Comparison of ENCODE assay signal across 10 cellular contexts in the genomic region with DNA sequence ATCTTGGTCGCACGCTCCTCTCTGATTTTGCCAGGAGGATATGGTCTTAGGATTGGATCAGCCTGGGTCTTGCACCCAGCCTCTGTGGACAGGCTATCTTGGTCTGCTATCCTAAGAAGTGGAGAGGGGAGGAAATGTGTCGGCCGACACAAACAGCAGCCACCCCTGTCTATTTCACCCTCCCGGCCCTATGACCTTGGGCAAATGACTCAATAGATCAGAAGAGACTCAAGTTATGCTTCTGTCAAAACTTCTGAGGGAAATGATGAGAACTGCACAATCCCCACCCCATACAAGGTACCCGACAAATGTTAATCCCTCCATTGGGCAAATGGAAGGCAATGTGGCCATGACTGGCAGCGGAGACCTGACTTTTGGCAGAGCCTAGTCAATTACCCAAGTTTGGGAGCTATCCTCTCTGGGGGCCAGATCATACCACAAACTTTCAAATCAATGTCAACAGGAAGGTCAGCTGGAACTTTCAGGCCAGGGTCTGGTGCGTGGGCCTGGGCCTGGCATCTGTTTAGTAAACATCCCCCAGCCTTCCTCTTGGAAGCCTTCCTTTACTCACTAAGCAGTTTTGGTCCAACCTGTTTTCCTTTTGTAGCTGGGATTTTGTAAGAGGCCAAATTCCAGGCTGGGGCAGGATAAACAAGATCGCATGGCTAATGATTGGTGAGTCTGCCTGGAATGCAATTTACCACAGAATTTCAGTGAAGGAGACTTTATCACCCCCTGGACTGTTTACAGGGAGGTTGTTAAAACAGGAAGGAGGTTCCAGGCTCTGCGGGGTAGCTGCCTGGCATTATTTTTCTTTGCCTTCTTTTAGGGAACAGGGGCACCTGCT.
DNase-seq lines count a peak whose midpoint lies in the region; ATAC-seq and TF ChIP-seq lines count a peak whose summit lies in the region.
"Had no signal": no experiment of that assay in that cellular context is flagged by ENCODE, and none has a peak within 500 bp of the region (broad histone marks: within the 10 kb centered on the region; RNA-seq: fewer than 3 reads in every experiment).

No MANE protein-coding gene starts in this region.

- H3K79me2 ChIP-seq in ACC112 (ENCODE audit: control insufficient read depth, insufficient read depth, low read length, unreplicated experiment) (no peaks in the 10 kb centered on the region), KMS-11 (ENCODE audit: insufficient read depth, low read depth) (no peaks in the 10 kb centered on the region), mesendoderm (ENCODE audit: control insufficient read depth, insufficient read depth, low read length) (no peaks in the 10 kb centered on the region)

- H3K36me3 ChIP-seq in ACC112 (ENCODE audit: insufficient read depth, low read length) (no peaks in the 10 kb centered on the region), KMS-11 (ENCODE audit: insufficient read depth) (no peaks in the 10 kb centered on the region), colonic mucosa (no peaks in the 10 kb centered on the region), mesendoderm (ENCODE audit: control insufficient read depth, insufficient read depth, low read length) (no peaks in the 10 kb centered on the region)

- H3K27ac ChIP-seq in ACC112 (ENCODE audit: low read depth, low read length) = peak overlapping the region; percentile 65
- peak overlapping the region; percentile 96 for H3K27ac ChIP-seq in KMS-11
- peak overlapping the region; percentile 50 for H3K27ac ChIP-seq in colonic mucosa
- H3K27ac ChIP-seq in mesendoderm (ENCODE audit: low read depth, low read length) = no peak overlapping the region

- H3K4me1 ChIP-seq in ACC112 (ENCODE audit: control insufficient read depth, insufficient read depth, low read length, unreplicated experiment) (peaks cover 26% of the 10 kb centered on the region), KMS-11 (ENCODE audit: low read depth, poor library complexity, severe bottlenecking) (peaks cover 66% of the 10 kb centered on the region), colonic mucosa (peaks cover 16% of the 10 kb centered on the region), mesendoderm (ENCODE audit: control insufficient read depth, low read depth, low read length) (no peaks in the 10 kb centered on the region)

- no peaks in the 10 kb centered on the region for H3K27me3 Mint-ChIP-seq in T-helper 2 cell treated with Interferon-gamma antibody and Interleukin-4, amounts not matched to agents 5 μg/mL and 100 μg/mL, for 36 hours (ENCODE audit: low read depth)

- no peak overlapping the region for H2BK5ac ChIP-seq in mesendoderm (ENCODE audit: low read length)

- no peak overlapping the region for H2BK15ac ChIP-seq in mesendoderm (replicated peaks; ENCODE audit: low read depth)

- H2AFZ ChIP-seq in ACC112 (ENCODE audit: low read length, unreplicated experiment) (peak overlapping the region; percentile 6), KMS-11 (ENCODE audit: low read depth) (0 out of 2 replicates have a peak overlapping the region, but pooled peaks have one; percentile 26)

- intact Hi-C loops in colonic mucosa (cut with DNase I) = no loop called here

- no peak overlapping the region for H2AK5ac ChIP-seq in mesendoderm (ENCODE audit: low read length)

- DNase-seq in colonic mucosa (peak; percentile 70), mesendoderm (peak; percentile 82), D341Med (ENCODE audit: low spot score) (no peak), NCI-H187 (lab: John Stamatoyannopoulos, UW) (no peak)
- no peak for DNase-seq in T-helper 2 cell treated with Interferon-gamma antibody and Interleukin-4, amounts not matched to agents 5 μg/mL and 100 μg/mL, for 36 hours (ENCODE audit: low spot score)
- DNase-seq: CD4-positive, CD25-positive, alpha-beta regulatory T cell had no signal

- H3K4me2 ChIP-seq in KMS-11 = peak overlapping the region; percentile 85; the same call in 1 of the 2 replicates
- no peak overlapping the region for H3K4me2 ChIP-seq in mesendoderm (ENCODE audit: low read length)

- H3K27me3 ChIP-seq in ACC112 (ENCODE audit: insufficient read depth, low read length) (no peaks in the 10 kb centered on the region), KMS-11 (ENCODE audit: insufficient read depth, low read depth) (no peaks in the 10 kb centered on the region), colonic mucosa (no peaks in the 10 kb centered on the region), mesendoderm (ENCODE audit: insufficient read depth, low read length, poor library complexity) (no peaks in the 10 kb centered on the region)

- no peak overlapping the region for H3K23ac ChIP-seq in mesendoderm (ENCODE audit: low read length)

- H3K18ac ChIP-seq in mesendoderm (ENCODE audit: low read length) = no peak overlapping the region

- no peak for ATAC-seq in HG03439 (IDR thresholded peaks at IDR 0.05; ENCODE audit: unreplicated experiment)
- ATAC-seq: Right ventricle myocardium inferior had no signal

- no CpG with 5 or more reads among the region's 10 CpGs for WGBS in mesendoderm (ENCODE audit: extremely low coverage, insufficient coverage, low lambda C conversion rate)

- H3K4me3 ChIP-seq in ACC112 (ENCODE audit: low read depth, low read length) (no peak overlapping the region), KMS-11 (IDR thresholded peaks at IDR 0.05; ENCODE audit: insufficient read depth, low read depth, low read length) (no peak overlapping the region), colonic mucosa (no peak overlapping the region), mesendoderm (ENCODE audit: low read length) (no peak overlapping the region)

- H3K9ac ChIP-seq in KMS-11 = no peak overlapping the region; the same call in 1 of the 2 replicates
- H3K9ac ChIP-seq in colonic mucosa (ENCODE audit: low read depth in 2 of 2, low read length in 2 of 2) = no peak overlapping the region
- no peak overlapping the region for H3K9ac ChIP-seq in mesendoderm (ENCODE audit: low read length)

- no peaks in the 10 kb centered on the region for H3K79me1 ChIP-seq in mesendoderm (ENCODE audit: low read length)

- no peak overlapping the region for H3K27ac Mint-ChIP-seq in T-helper 2 cell treated with Interferon-gamma antibody and Interleukin-4, amounts not matched to agents 5 μg/mL and 100 μg/mL, for 36 hours

- TF ChIP-seq CTCF in KMS-11 (conservative IDR thresholded peaks at IDR 0.05; ENCODE audit: low read depth, low read length) (no peak), colonic mucosa (IDR thresholded peaks at IDR 0.05) (no peak)

- no peak overlapping the region for H3K56ac ChIP-seq in mesendoderm (ENCODE audit: low read length)

- H2BK120ac ChIP-seq in mesendoderm (ENCODE audit: low read depth, low read length) = no peak overlapping the region

- H3K4me1 Mint-ChIP-seq in T-helper 2 cell treated with Interferon-gamma antibody and Interleukin-4, amounts not matched to agents 5 μg/mL and 100 μg/mL, for 36 hours (ENCODE audit: low read depth) = peaks cover 11% of the 10 kb centered on the region

- no peak overlapping the region for H4K5ac ChIP-seq in mesendoderm (ENCODE audit: low read length)

- no peaks in the 10 kb centered on the region for H3K36me3 Mint-ChIP-seq in T-helper 2 cell treated with Interferon-gamma antibody and Interleukin-4, amounts not matched to agents 5 μg/mL and 100 μg/mL, for 36 hours (ENCODE audit: low read depth)

- no peaks in the 10 kb centered on the region for H4K20me1 ChIP-seq in KMS-11 (ENCODE audit: insufficient read depth)

- H3K9me3 ChIP-seq in colonic mucosa = no peaks in the 10 kb centered on the region

- H4K8ac ChIP-seq in mesendoderm (ENCODE audit: low read depth, low read length) = no peak overlapping the region

- no peak overlapping the region for H3K4ac ChIP-seq in mesendoderm (ENCODE audit: low read depth, low read length)

- no peaks in the 10 kb centered on the region for H3K9me3 Mint-ChIP-seq in T-helper 2 cell treated with Interferon-gamma antibody and Interleukin-4, amounts not matched to agents 5 μg/mL and 100 μg/mL, for 36 hours

- H3K4me3 Mint-ChIP-seq in T-helper 2 cell treated with Interferon-gamma antibody and Interleukin-4, amounts not matched to agents 5 μg/mL and 100 μg/mL, for 36 hours = no peak overlapping the region
- H3K4me3 Mint-ChIP-seq: CD4-positive, CD25-positive, alpha-beta regulatory T cell had no signal

Comparison
In these comparisons a context has a peak if more than half of its experiments do, and no peak if none do; other contexts are left out.
1. DNase-seq: peak in colonic mucosa (single experiment) and mesendoderm (single experiment); none in D341Med (single experiment), T-helper 2 cell treated with Interferon-gamma antibody and Interleukin-4, amounts not matched to agents 5 μg/mL and 100 μg/mL, for 36 hours (single experiment) and NCI-H187 (0 of 2).